9 cellular contexts compared by ENCODE assay signal in genomic region chr6:128491643-128492206, GRCh38. TPM values are rescaled to one million over a fixed set of nuclear protein-coding genes. Genes with fewer than 3 reads are reported as not detected.
DNase-seq lines count a peak whose midpoint lies in the region; ATAC-seq, FAIRE-seq and TF ChIP-seq lines count a peak whose summit lies in the region.
"Had no signal": no experiment of that assay in that cellular context is flagged by ENCODE, and none has a peak within 500 bp of the region (broad histone marks: within the 10 kb centered on the region; RNA-seq: fewer than 3 reads in every experiment).

No MANE protein-coding gene starts in this region.

- ATAC-seq in GM18907 (IDR thresholded peaks at IDR 0.05; ENCODE audit: unreplicated experiment) (peak; percentile 53), HG03378 (IDR thresholded peaks at IDR 0.05; ENCODE audit: unreplicated experiment) (peak; percentile 42)

- no peak overlapping the region for H3K9ac ChIP-seq in kidney (ENCODE audit: low read length in 2 of 2)

- H3K36me3 ChIP-seq in kidney (ENCODE audit: control insufficient read depth in 1 of 2, insufficient read depth in 2 of 2, low read length in 2 of 2) = no peaks in the 10 kb centered on the region

- peaks cover 0 to 5% of the 10 kb centered on the region in 2 donors for H3K4me1 ChIP-seq in kidney (ENCODE audit: control insufficient read depth in 1 of 2, insufficient read depth in 1 of 2, low read depth in 1 of 2, low read length in 2 of 2)

- peak overlapping the region; percentile 54 to 78 for H3K4me3 ChIP-seq in kidney (ENCODE audit: low read length in 2 of 2)

- intact Hi-C loops in kidney (cut with DNase I) = no loop called here

- no peak for TF ChIP-seq CTCF in kidney (IDR thresholded peaks at IDR 0.05; ENCODE audit: borderline replicate concordance, extremely low read depth, insufficient read depth)

- no peak for FAIRE-seq in kidney (lab: Jason Lieb, UNC)
- FAIRE-seq in HTR-8/SVneo (lab: Jason Lieb, UNC) = no peak

- DNase-seq in amniotic epithelial cell (ENCODE audit: low read depth) (peak; percentile 77), kidney (no peak), COR-L47 (lab: John Stamatoyannopoulos, UW) (no peak), AG20443 (ENCODE audit: low spot score) (no peak), HTR-8/SVneo (ENCODE audit: insufficient read length, low spot score) (no peak)
- DNase-seq: naive B cell had no signal

- H3K27ac ChIP-seq in kidney (ENCODE audit: low read depth in 2 of 2, low read length in 2 of 2) = peak overlapping the region; percentile 10 to 78
- peak overlapping the region; percentile 92 for H3K27ac ChIP-seq in temporal lobe (ENCODE audit: low read depth, low read length)

- H3K9me3 ChIP-seq in kidney (ENCODE audit: control insufficient read depth in 1 of 2, low read length in 2 of 2) = no peaks in the 10 kb centered on the region

RNA-seq across cellular contexts. Expression of gene PTPRK, which starts 28.7 kb away (rescaled TPM):
- total RNA-seq in kidney (72.8 TPM), temporal lobe (127 TPM)
- polyA plus RNA-seq in kidney (ENCODE audit: insufficient read depth, low read depth, low replicate concordance) = 9.2 TPM
